In the genomic region with DNA sequence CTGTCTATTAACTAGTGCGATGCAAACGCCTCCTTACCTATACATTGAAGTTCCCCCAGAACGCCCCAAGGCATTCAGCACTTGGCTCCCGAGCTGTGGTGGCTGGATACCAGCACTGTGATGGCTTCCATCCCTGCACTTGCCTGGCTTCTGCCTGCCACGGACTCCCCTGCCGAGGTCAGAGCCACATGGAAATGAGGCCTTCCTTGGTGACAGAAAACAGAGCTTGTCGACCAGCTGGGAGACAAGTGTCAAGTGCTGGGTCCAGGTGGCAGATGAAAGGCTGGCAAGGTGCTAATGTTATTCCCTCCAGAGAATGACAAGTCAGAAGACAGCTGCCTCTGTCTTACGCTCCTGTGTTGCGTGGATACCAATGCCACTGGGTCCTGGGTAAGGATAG, we compare ENCODE assay signal across 23 cellular contexts. TPM values are rescaled to one million over a fixed set of nuclear protein-coding genes. Genes with fewer than 3 reads are reported as not detected.
DNase-seq lines count a peak whose midpoint lies in the region; ATAC-seq and TF ChIP-seq lines count a peak whose summit lies in the region.
"Had no signal": no experiment of that assay in that cellular context is flagged by ENCODE, and none has a peak within 500 bp of the region (broad histone marks: within the 10 kb centered on the region; RNA-seq: fewer than 3 reads in every experiment).

No MANE protein-coding gene starts in this region.

- intact Hi-C loops in left lung (cut with DNase I) = no loop called here

- H3K79me2 ChIP-seq in Karpas-422 (ENCODE audit: low read length) = no peaks in the 10 kb centered on the region

- TF ChIP-seq CTCF in left lung (IDR thresholded peaks at IDR 0.05) (no peak), GM10266 (IDR thresholded peaks at IDR 0.05; ENCODE audit: control insufficient read depth, insufficient read depth, low read depth, missing control alignments) (no peak)

- no peak overlapping the region for H3K9ac ChIP-seq in Karpas-422 (ENCODE audit: low read length)
- H3K9ac ChIP-seq: BLaER1 had no signal

- H3K36me3 ChIP-seq in Karpas-422 (ENCODE audit: insufficient read depth, low read length) (no peaks in the 10 kb centered on the region), SJCRH30 (no peaks in the 10 kb centered on the region), left lung (no peaks in the 10 kb centered on the region)
- H3K36me3 ChIP-seq: BLaER1, SJSA1 had no signal

- H3K4me3 ChIP-seq in Karpas-422 (ENCODE audit: low read length) (no peak overlapping the region), SJCRH30 (no peak overlapping the region), left lung (no peak overlapping the region)
- H3K4me3 ChIP-seq: BLaER1, SJSA1 had no signal

- H2AFZ ChIP-seq in Karpas-422 (ENCODE audit: low read length) = no peak overlapping the region

- peak; percentile 23 for DNase-seq in ELF-1 (ENCODE audit: low read depth, low spot score)
- no peak for DNase-seq in Karpas-422
- peak; percentile 42 to 53 for DNase-seq in SHP77 (lab: John Stamatoyannopoulos, UW)
- DNase-seq in myocyte (ENCODE audit: low read depth) = peak; percentile 59
- DNase-seq in SJCRH30 = no peak
- no peak for DNase-seq in left lung
- no peak for DNase-seq in GM10266 (ENCODE audit: extremely low spot score)
- DNase-seq: CD4-positive, alpha-beta T cell; COR-L47; GDM1; H7; KBM-7; NCI-H1092 treated with DMSO at 0.1 percent for 48 hours; NCI-H1436 treated with DMSO at 0.1 percent for 48 hours; NCI-H2029 treated with DMSO at 0.1 percent for 48 hours; NCI-H748 treated with DMSO at 0.1 percent for 48 hours had no signal

- peak overlapping the region; percentile 67 for H3K4me2 ChIP-seq in Karpas-422 (ENCODE audit: low read depth, low read length, poor library complexity, severe bottlenecking)
- H3K4me2 ChIP-seq: BLaER1 had no signal

- H3K9me3 ChIP-seq in Karpas-422 (ENCODE audit: low read length) (peaks cover 7% of the 10 kb centered on the region; the same call in 1 of the 2 replicates), SJCRH30 (replicated peaks) (no peaks in the 10 kb centered on the region), left lung (peaks cover 0 to 8% of the 10 kb centered on the region in 2 donors)
- H3K9me3 ChIP-seq: SJSA1 had no signal

- ATAC-seq in left lung = no peak
- ATAC-seq: HepG2, Panc1 had no signal

- no peaks in the 10 kb centered on the region for H3K9me2 ChIP-seq in Karpas-422 (replicated peaks; ENCODE audit: insufficient read depth, low read length)

- H3K4me1 ChIP-seq in Karpas-422 (ENCODE audit: low read length) = peaks cover 59% of the 10 kb centered on the region
- H3K4me1 ChIP-seq in SJCRH30 = no peaks in the 10 kb centered on the region
- no peaks in the 10 kb centered on the region for H3K4me1 ChIP-seq in left lung

- H3K27ac ChIP-seq in Karpas-422 (ENCODE audit: low read length) (peak overlapping the region; percentile 90), SJCRH30 (no peak overlapping the region), left lung (no peak overlapping the region)
- H3K27ac ChIP-seq: BLaER1, HL-60, SJSA1 had no signal

- no peaks in the 10 kb centered on the region for H3K27me3 ChIP-seq in Karpas-422 (ENCODE audit: low read length)
- H3K27me3 ChIP-seq in SJCRH30 = no peaks in the 10 kb centered on the region
- H3K27me3 ChIP-seq in left lung = no peaks in the 10 kb centered on the region
- H3K27me3 ChIP-seq: BLaER1, SJSA1 had no signal

- no peaks in the 10 kb centered on the region for H4K20me1 ChIP-seq in Karpas-422 (ENCODE audit: insufficient read depth, low read depth, low read length)
- H4K20me1 ChIP-seq: BLaER1 had no signal

RNA-seq across cellular contexts. Expression of a gene that starts 26.2 kb away (rescaled TPM):
- total RNA-seq in Karpas-422 (2014; rRNA removed; shearing (Covaris generic); ENCODE audit: low replicate concordance) = 212 and 351 TPM in 2 replicates
- total RNA-seq in myocyte (14.6 and 16.6 TPM in 2 replicates), left lung (10 to 100 TPM; 24.3 to 41.5 TPM)
- polyA plus RNA-seq in myocyte (2012) = 9.7 TPM
- total RNA-seq in SJCRH30 (2014; rRNA removed; shearing (Covaris generic)) = 0.15 and 0.43 TPM in 2 replicates
- total RNA-seq: HepG2, HT-29, NCI-H460 had no signal
- polyA plus RNA-seq: HepG2 had no signal

Comparison
In these comparisons a context has a peak if more than half of its experiments do, and no peak if none do; other contexts are left out.
1. DNase-seq: peak in ELF-1 (single experiment), SHP77 (2 of 2) and myocyte (single experiment); none in Karpas-422 (single experiment), SJCRH30 (0 of 2), left lung (0 of 2) and GM10266 (single experiment).
2. RNA of a gene that starts 26.2 kb away (total RNA-seq): 212 to 351 TPM in Karpas-422, 24.3 to 41.5 TPM in left lung and 14.6 to 16.6 TPM in myocyte; 0.15 to 0.43 TPM in SJCRH30; every median in the first group is over 10 times any median in the second.